In the genomic region with DNA sequence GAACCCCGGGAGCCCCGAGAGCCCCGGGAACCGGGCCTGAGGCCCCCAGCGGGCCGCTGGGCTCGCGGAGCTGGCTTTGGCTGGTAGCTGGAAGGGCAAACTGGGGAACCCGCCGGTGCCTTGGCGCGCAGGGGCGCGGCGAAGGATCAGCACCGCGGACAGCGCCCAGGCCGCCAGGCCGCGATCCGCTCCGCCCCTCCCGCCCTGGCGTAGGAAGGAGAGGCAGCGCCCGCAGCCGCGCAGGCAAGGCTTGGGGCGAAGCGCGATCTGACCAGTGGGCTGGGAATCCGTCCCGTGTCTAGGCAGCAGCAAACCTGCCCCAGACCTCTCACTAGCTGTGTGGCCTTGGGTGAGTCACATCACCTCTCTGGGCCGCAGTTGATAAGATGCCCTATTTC, we compare ENCODE assay signal across 8 cellular contexts. TPM values are rescaled to one million over a fixed set of nuclear protein-coding genes. Genes with fewer than 3 reads are reported as not detected.
DNase-seq lines count a peak whose midpoint lies in the region; ATAC-seq and TF ChIP-seq lines count a peak whose summit lies in the region.

No MANE protein-coding gene starts in this region.

- TF ChIP-seq CTCF in prostate gland (IDR thresholded peaks at IDR 0.05): no peak

- no peaks in the 10 kb centered on the region for H3K36me3 ChIP-seq in adipocyte (ENCODE audit: control insufficient read depth, insufficient read depth, low read length, severe bottlenecking)
- H3K36me3 ChIP-seq in prostate gland: no peaks in the 10 kb centered on the region
- H3K36me3 ChIP-seq in urinary bladder (ENCODE audit: insufficient read depth): no peaks in the 10 kb centered on the region

- H3K27ac ChIP-seq in prostate gland: no peak overlapping the region
- no peak overlapping the region for H3K27ac ChIP-seq in urinary bladder (ENCODE audit: low read depth)

- intact Hi-C loops in left cardiac atrium (cut with DNase I) (no loop called here), prostate gland (cut with DNase I) (no loop called here)

- 2% methylated on average over 30 of the region's 35 CpGs for WGBS in prostate gland
- 1% methylated on average over 35 of the region's 35 CpGs for WGBS in urinary bladder

- H3K27me3 ChIP-seq in adipocyte (replicated peaks; ENCODE audit: control insufficient read depth, insufficient read depth, low read length): peaks cover 53% of the 10 kb centered on the region
- H3K27me3 ChIP-seq in prostate gland (replicated peaks; ENCODE audit: insufficient read depth): peaks cover 14% of the 10 kb centered on the region

- no peak overlapping the region for H3K9ac ChIP-seq in adipocyte (ENCODE audit: low read length)

- DNase-seq in COR-L47 (lab: John Stamatoyannopoulos, UW): peak; percentile 23
- peak; percentile 83 for DNase-seq in HuH-7.5 (ENCODE audit: low spot score)
- peak; percentile 38 to 68 (median 55) for DNase-seq in T-helper 1 cell
- DNase-seq in adipocyte (ENCODE audit: low read depth): peak; percentile 78
- peak; percentile 80 for DNase-seq in left cardiac atrium
- DNase-seq in prostate gland (ENCODE audit: low spot score): peak; percentile 46

- H3K4me3 ChIP-seq in adipocyte (ENCODE audit: low read length) (no peak overlapping the region), prostate gland (peak overlapping the region in 1 of 2 donors; percentile 16), urinary bladder (ENCODE audit: low read depth, low read length) (peak overlapping the region; percentile 13)

- peak; percentile 97 to 98 for ATAC-seq in left cardiac atrium
- no peak for ATAC-seq in HG03159 (IDR thresholded peaks at IDR 0.05; ENCODE audit: unreplicated experiment)

- H3K4me1 ChIP-seq in adipocyte (ENCODE audit: control insufficient read depth, insufficient read depth, low read length) (no peaks in the 10 kb centered on the region), prostate gland (replicated peaks) (no peaks in the 10 kb centered on the region), urinary bladder (ENCODE audit: insufficient read depth) (no peaks in the 10 kb centered on the region)

- TF ChIP-seq POLR2A in prostate gland (IDR thresholded peaks at IDR 0.05): no peak

- H3K9me3 ChIP-seq in adipocyte (ENCODE audit: control insufficient read depth, low read length) (no peaks in the 10 kb centered on the region), prostate gland (no peaks in the 10 kb centered on the region)

RNA-seq across cellular contexts. Expression of a gene that starts 0.3 kb away (rescaled TPM):
- under 1 TPM; 0.06 to 0.13 TPM for total RNA-seq in left cardiac atrium
- 1 to 10 TPM in 1 of 2 donors, not detected in 1; 1.9 TPM for total RNA-seq in prostate gland
- 0.32 TPM for total RNA-seq in urinary bladder
- polyA plus RNA-seq in urinary bladder: 0.14 TPM

RNA-seq across cellular contexts. Expression of a gene that starts 38.2 kb away (rescaled TPM):
- total RNA-seq in left cardiac atrium: 100 to 1,000 TPM in 1 of 2 donors, 10 to 100 TPM in 1; 98.4 to 118 TPM
- 100 to 1,000 TPM in 1 of 2 donors, 10 to 100 TPM in 1; 68.5 to 137 TPM for total RNA-seq in prostate gland
- total RNA-seq in urinary bladder: 20.1 TPM
- 51.3 TPM for polyA plus RNA-seq in urinary bladder

RNA-seq across cellular contexts. Expression of a gene that starts 46.5 kb away (rescaled TPM):
- 10 to 100 TPM; 49.1 to 57.6 TPM for total RNA-seq in left cardiac atrium
- total RNA-seq in prostate gland: 10 to 100 TPM; 28.9 to 48.3 TPM
- 3.9 TPM for total RNA-seq in urinary bladder
- polyA plus RNA-seq in urinary bladder: 3.7 TPM

Comparison
In these comparisons a context has a peak if more than half of its experiments do, and no peak if none do; other contexts are left out.
1. DNase-seq: peak in every context shown above with its lines; median percentile 83 in HuH-7.5; 80 in left cardiac atrium; 78 in adipocyte; 55 in T-helper 1 cell; 46 in prostate gland; 23 in COR-L47.